18 cellular contexts compared by ENCODE assay signal in the genomic region with DNA sequence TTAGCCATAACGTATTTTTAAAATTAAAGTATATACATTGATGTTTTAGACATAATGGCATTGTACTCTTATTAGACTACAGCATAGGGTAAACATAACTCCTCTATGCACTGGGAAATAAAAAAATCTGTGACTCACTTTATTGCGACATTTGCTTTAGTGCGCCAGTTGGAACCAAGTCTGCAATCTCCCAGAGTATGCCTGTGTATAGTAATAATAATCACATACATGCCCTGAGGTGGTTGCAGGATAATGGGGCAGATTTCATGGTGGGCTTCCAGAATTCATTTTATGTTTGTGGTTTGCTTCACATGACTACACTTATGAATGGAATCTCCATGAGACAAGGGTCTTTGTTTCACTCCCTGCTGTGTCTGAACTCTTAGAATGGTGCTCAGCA.
DNase-seq lines count a peak whose midpoint lies in the region; ATAC-seq and TF ChIP-seq lines count a peak whose summit lies in the region.
"Had no signal": no experiment of that assay in that cellular context is flagged by ENCODE, and none has a peak within 500 bp of the region (broad histone marks: within the 10 kb centered on the region; RNA-seq: fewer than 3 reads in every experiment).

No MANE protein-coding gene starts in this region.

- no peak overlapping the region for H3K4me2 ChIP-seq in PC-3 (ENCODE audit: low read length)
- H3K4me2 ChIP-seq: PC-9, SK-N-SH had no signal

- TF ChIP-seq CTCF in PC-3 (conservative IDR thresholded peaks at IDR 0.05; ENCODE audit: low read depth, low read length) (no peak), choroid plexus epithelial cell (conservative IDR thresholded peaks at IDR 0.05; ENCODE audit: low read depth, low read length) (no peak)

- CTCF ChIA-PET in PC-3 (lab: Charles Lee) = no interaction called here

- H3K79me2 ChIP-seq in PC-3 (ENCODE audit: low read length) = no peaks in the 10 kb centered on the region

- no peak overlapping the region for H3K27ac ChIP-seq in PC-3 (ENCODE audit: low read length)
- H3K27ac ChIP-seq: body of pancreas, coronary artery, PC-9, upper lobe of left lung had no signal

- no peaks in the 10 kb centered on the region for H4K20me1 ChIP-seq in PC-3 (ENCODE audit: low read length)

- no peak overlapping the region for H3K9ac ChIP-seq in PC-3 (ENCODE audit: low read length)
- H3K9ac ChIP-seq: SK-N-SH had no signal

- no peaks in the 10 kb centered on the region for H3K9me3 ChIP-seq in PC-3 (ENCODE audit: low read length)
- H3K9me3 ChIP-seq: body of pancreas, SK-N-SH had no signal

- no TSS peak for BruUV-seq in PC-3 (replicated peaks; lab: Mats Ljungman, UMichigan)

- no peaks in the 10 kb centered on the region for H3K9me2 ChIP-seq in PC-3 (replicated peaks; ENCODE audit: low read length)
- H3K9me2 ChIP-seq: SK-N-SH had no signal

- intact Hi-C loops in PC-3 (cut with micrococcal nuclease) = no loop called here

- peak; percentile 2 for DNase-seq in LHCN-M2 (ENCODE audit: low read depth)
- DNase-seq in PC-3 = peak; percentile 39
- peak; percentile 31 for DNase-seq in choroid plexus epithelial cell (ENCODE audit: low read depth)
- DNase-seq in skeletal muscle cell (ENCODE audit: low read depth) = peak; percentile 5
- DNase-seq in retina = no peak
- DNase-seq in stimulated activated CD4-positive, alpha-beta T cell treated with anti-CD3 and anti-CD28 coated beads, Interleukin-2, amount 100 ng/mL, for 48 hours = no peak
- DNase-seq: body of pancreas, DMS79, endodermal cell, H7, NCI-H146, NCI-H526 treated with DMSO at 0.1 percent for 48 hours, PC-9, SK-N-SH, upper lobe of left lung had no signal

- H3K27me3 ChIP-seq in PC-3 (ENCODE audit: low read length) = peaks cover 2% of the 10 kb centered on the region; the same call in 1 of the 2 replicates
- H3K27me3 ChIP-seq: body of pancreas, upper lobe of left lung had no signal

- no peaks in the 10 kb centered on the region for H3F3A ChIP-seq in PC-3 (ENCODE audit: low read length, unreplicated experiment)

- no peaks in the 10 kb centered on the region for H3K36me3 ChIP-seq in PC-3 (ENCODE audit: low read depth, low read length)
- H3K36me3 ChIP-seq: upper lobe of left lung had no signal

- H2AFZ ChIP-seq in PC-3 (ENCODE audit: low read length) = no peak overlapping the region
- H2AFZ ChIP-seq: PC-9 had no signal

- POLR2A ChIA-PET in PC-3 (lab: Charles Lee; ENCODE audit: unreplicated experiment) = no interaction called here

- ATAC-seq in PC-3 (no peak), HG02973 (IDR thresholded peaks at IDR 0.05; ENCODE audit: unreplicated experiment) (no peak)
- ATAC-seq: body of pancreas had no signal

- H3K4me3 ChIP-seq in PC-3 (ENCODE audit: low read length) (no peak overlapping the region), choroid plexus epithelial cell (ENCODE audit: low read depth, low read length) (no peak overlapping the region), skeletal muscle cell (ENCODE audit: low read depth, low read length) (no peak overlapping the region)
- H3K4me3 ChIP-seq: body of pancreas, coronary artery, lung, PC-9, upper lobe of left lung had no signal

- H3K4me1 ChIP-seq in PC-3 (ENCODE audit: insufficient read depth, low read length) = no peaks in the 10 kb centered on the region
- H3K4me1 ChIP-seq: body of pancreas, upper lobe of left lung had no signal

Comparison
In these comparisons a context has a peak if more than half of its experiments do, and no peak if none do; other contexts are left out.
1. DNase-seq: peak in LHCN-M2 (single experiment), PC-3 (single experiment), choroid plexus epithelial cell (single experiment) and skeletal muscle cell (single experiment); none in retina (single experiment) and stimulated activated CD4-positive, alpha-beta T cell treated with anti-CD3 and anti-CD28 coated beads, Interleukin-2, amount 100 ng/mL, for 48 hours (0 of 2).